ENCODE assay signal across 1 cellular context in the genomic region with DNA sequence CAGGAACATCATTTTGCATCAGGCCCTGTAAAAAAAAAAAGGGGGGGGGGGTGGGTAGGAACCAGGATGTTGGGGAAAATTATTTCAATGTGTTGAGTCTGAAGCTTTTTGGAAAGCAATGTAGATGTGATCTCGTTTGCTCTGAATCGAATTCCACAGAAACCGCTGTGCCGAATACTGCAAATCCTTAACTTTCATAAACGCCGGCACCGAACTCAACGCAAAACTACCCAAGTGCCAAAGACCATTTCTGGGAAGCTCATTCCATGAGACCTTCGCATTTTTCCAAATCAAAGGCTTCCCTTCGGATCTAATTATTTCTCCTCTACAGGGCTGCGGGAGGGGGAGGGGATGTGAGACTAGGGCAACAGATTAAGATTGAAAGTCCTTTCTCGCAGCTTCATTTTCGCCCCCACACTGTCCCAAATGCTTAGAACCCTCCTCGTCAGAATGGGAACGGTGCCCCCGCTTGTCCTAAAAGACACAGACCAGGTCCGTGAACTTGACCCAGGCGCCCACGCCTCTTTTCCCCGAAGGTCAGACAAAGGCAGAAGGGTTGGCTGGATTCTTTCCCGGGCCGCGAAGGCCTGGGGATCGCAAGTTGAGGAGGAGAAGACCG.
TF ChIP-seq lines count a peak whose summit lies in the region.

No MANE protein-coding gene starts in this region.

TF ChIP-seq in H1, 55 proteins besides CTCF, POLR2A, EP300 and RAD21:
- TF ChIP-seq ASH2L (IDR thresholded peaks at IDR 0.05; ENCODE audit: low read length) (peak; percentile 48), SAP30 (IDR thresholded peaks at IDR 0.05; ENCODE audit: insufficient read depth, insufficient replicate concordance, low read length) (no peak)
